23 cellular contexts compared by ENCODE assay signal in the genomic region with DNA sequence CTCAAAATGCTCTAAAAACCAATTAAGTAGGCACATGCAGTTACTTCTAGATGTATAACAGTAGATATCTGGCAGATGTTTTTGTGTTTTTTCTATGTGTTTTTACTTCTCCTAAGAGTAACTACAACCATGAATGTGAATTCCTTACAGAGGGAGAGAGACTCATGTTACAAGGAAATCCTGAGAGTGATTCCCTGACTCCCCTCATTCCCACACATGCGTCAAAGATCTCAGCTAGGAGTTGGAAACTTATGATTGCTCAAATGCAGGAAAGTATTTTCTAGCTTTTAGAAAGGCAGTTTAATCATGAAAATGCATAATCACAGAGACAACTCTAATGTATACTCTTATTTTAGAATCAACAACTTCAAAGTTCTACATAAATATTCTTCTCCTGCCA.
DNase-seq lines count a peak whose midpoint lies in the region; ATAC-seq and TF ChIP-seq lines count a peak whose summit lies in the region.
"Had no signal": no experiment of that assay in that cellular context is flagged by ENCODE, and none has a peak within 500 bp of the region (broad histone marks: within the 10 kb centered on the region; RNA-seq: fewer than 3 reads in every experiment).

No MANE protein-coding gene starts in this region.

- H3K36me3 Mint-ChIP-seq in nephron progenitor cell (ENCODE audit: low read depth) = peaks cover 25% of the 10 kb centered on the region
- H3K36me3 Mint-ChIP-seq in CD8-positive, alpha-beta T cell = peaks cover 34% of the 10 kb centered on the region

- H3K9ac ChIP-seq in mammary epithelial cell (ENCODE audit: insufficient read depth, low read length) = peak overlapping the region; percentile 28

- H3K36me3 ChIP-seq in mammary epithelial cell (ENCODE audit: insufficient read depth, low read length) (peaks cover 3% of the 10 kb centered on the region), breast epithelium (no peaks in the 10 kb centered on the region), vagina (peaks cover 0 to 70% of the 10 kb centered on the region in 2 donors)
- no peaks in the 10 kb centered on the region for H3K36me3 ChIP-seq in CD8-positive, alpha-beta T cell (ENCODE audit: insufficient read depth, low read length)

- H3K27me3 Mint-ChIP-seq in nephron progenitor cell (ENCODE audit: low read depth, poor library complexity) = no peaks in the 10 kb centered on the region
- H3K27me3 Mint-ChIP-seq in CD8-positive, alpha-beta T cell (ENCODE audit: low read depth) = no peaks in the 10 kb centered on the region

- H4K20me1 ChIP-seq in mammary epithelial cell (ENCODE audit: insufficient read depth, low read length) = no peaks in the 10 kb centered on the region

- TF ChIP-seq POLR2A in breast epithelium (IDR thresholded peaks at IDR 0.05) (no peak), vagina (IDR thresholded peaks at IDR 0.05) (no peak)

- no peak overlapping the region for H3K4me3 Mint-ChIP-seq in nephron progenitor cell
- no peak overlapping the region for H3K4me3 Mint-ChIP-seq in CD8-positive, alpha-beta T cell
- H3K4me3 Mint-ChIP-seq: CD14-positive monocyte had no signal

- BruUV-seq in mammary epithelial cell (replicated peaks; lab: Mats Ljungman, UMichigan) = no TSS peak

- CTCF ChIA-PET in mammary epithelial cell (lab: Charles Lee; ENCODE audit: low non-redundant PET) = no interaction called here
- CTCF ChIA-PET in CD8-positive, alpha-beta T cell (lab: Charles Lee) = no interaction called here

- WGBS in mammary epithelial cell (ENCODE audit: low coverage, missing lambda C conversion rate) = 84% methylated on average over 1 of the region's 1 CpG

- H3K27ac ChIP-seq in mammary epithelial cell (ENCODE audit: insufficient read depth, low read depth, low read length) = no peak overlapping the region
- H3K27ac ChIP-seq in breast epithelium = no peak overlapping the region
- H3K27ac ChIP-seq in vagina = peak overlapping the region; percentile 15
- no peak overlapping the region for H3K27ac ChIP-seq in CD8-positive, alpha-beta T cell (ENCODE audit: low read depth, low read length)
- H3K27ac ChIP-seq: 22Rv1 had no signal

- H3K9me3 ChIP-seq in mammary epithelial cell (replicated peaks; ENCODE audit: insufficient read depth, low read length) = no peaks in the 10 kb centered on the region
- no peaks in the 10 kb centered on the region for H3K9me3 ChIP-seq in breast epithelium
- no peaks in the 10 kb centered on the region for H3K9me3 ChIP-seq in vagina
- H3K9me3 ChIP-seq in CD8-positive, alpha-beta T cell (ENCODE audit: low read length) = no peaks in the 10 kb centered on the region

- intact Hi-C loops in mammary epithelial cell (cut with micrococcal nuclease) (no loop called here), breast epithelium (cut with DNase I; ENCODE audit: low total_unique reads) (no loop called here), vagina (cut with DNase I) (no loop called here)
- intact Hi-C loops in CD8-positive, alpha-beta T cell (cut with DNase I, micrococcal nuclease) = no loop called here

- H3K79me2 ChIP-seq in mammary epithelial cell (ENCODE audit: insufficient read depth, low read length) = no peaks in the 10 kb centered on the region

- peaks cover 9% of the 10 kb centered on the region for H3K4me1 Mint-ChIP-seq in nephron progenitor cell
- H3K4me1 Mint-ChIP-seq in CD8-positive, alpha-beta T cell (ENCODE audit: low read depth) = no peaks in the 10 kb centered on the region
- H3K4me1 Mint-ChIP-seq: CD14-positive monocyte had no signal

- in situ Hi-C loops in mammary epithelial cell (cut with MboI; ENCODE audit: low sequenced_read_pairs in 2 of 2) = no loop called here

- DNase-seq in mammary epithelial cell = no peak
- DNase-seq in breast epithelium (ENCODE audit: low spot score in 2 of 2) = no peak
- DNase-seq in fibroblast of pulmonary artery (ENCODE audit: low read depth) = peak; percentile 16
- no peak for DNase-seq in nephron progenitor cell
- no peak for DNase-seq in vagina (ENCODE audit: extremely low spot score in 2 of 2)
- no peak for DNase-seq in CD8-positive, alpha-beta T cell
- no peak for DNase-seq in activated CD8-positive, alpha-beta memory T cell treated with anti-CD3 and anti-CD28 coated beads, Interleukin-2, amount 50 U/mL, for 48 hours
- no peak for DNase-seq in GM20000 (ENCODE audit: low spot score)
- DNase-seq: AML-193; COR-L47; DMS153; EL; GOT3; KBM-7; NCI-H1105 treated with DMSO at 0.1 percent for 48 hours; NCI-H1694; NCI-H2081 treated with DMSO at 0.1 percent for 48 hours; NCI-H446 treated with DMSO at 0.1 percent for 48 hours; NK-92 treated with Interleukin-12 subunit alpha and Interleukin-12 subunit beta, amount 100 ng/mL, for 24 hours; Right ventricle myocardium superior had no signal

- no peaks in the 10 kb centered on the region for H3K9me3 Mint-ChIP-seq in nephron progenitor cell
- H3K9me3 Mint-ChIP-seq in CD8-positive, alpha-beta T cell = no peaks in the 10 kb centered on the region
- H3K9me3 Mint-ChIP-seq: CD14-positive monocyte had no signal

- TF ChIP-seq CTCF in mammary epithelial cell (conservative IDR thresholded peaks at IDR 0.05 in 1 of 2, IDR thresholded peaks at IDR 0.05 in 1 of 2; ENCODE audit: extremely low read depth in 1 of 2, insufficient read depth in 1 of 2, low read depth in 1 of 2, low read length in 2 of 2) (no peak), breast epithelium (IDR thresholded peaks at IDR 0.05) (no peak), fibroblast of pulmonary artery (IDR thresholded peaks at IDR 0.05; ENCODE audit: low read length, missing control alignments) (no peak), nephron progenitor cell (IDR thresholded peaks at IDR 0.05) (no peak), vagina (IDR thresholded peaks at IDR 0.05) (no peak), GM20000 (IDR thresholded peaks at IDR 0.05; ENCODE audit: extremely low read depth, missing control alignments) (no peak)
- TF ChIP-seq CTCF in CD8-positive, alpha-beta T cell (IDR thresholded peaks at IDR 0.05) = no peak

- H3K4me3 ChIP-seq in mammary epithelial cell (replicated peaks in 1 of 3; ENCODE audit: insufficient read depth in 1 of 3, low read depth in 2 of 3, low read length in 3 of 3) (no peak overlapping the region), breast epithelium (no peak overlapping the region), fibroblast of pulmonary artery (replicated peaks; ENCODE audit: low read depth, low read length) (no peak overlapping the region), vagina (no peak overlapping the region)
- no peak overlapping the region for H3K4me3 ChIP-seq in CD8-positive, alpha-beta T cell (ENCODE audit: low read depth, low read length)
- H3K4me3 ChIP-seq: GM12878 had no signal

- H3K27me3 ChIP-seq in mammary epithelial cell (ENCODE audit: insufficient read depth, low read length) (no peaks in the 10 kb centered on the region), breast epithelium (no peaks in the 10 kb centered on the region), vagina (no peaks in the 10 kb centered on the region)
- H3K27me3 ChIP-seq in CD8-positive, alpha-beta T cell (ENCODE audit: insufficient read depth, low read length) = no peaks in the 10 kb centered on the region

- H3K4me1 ChIP-seq in mammary epithelial cell (ENCODE audit: insufficient read depth, low read length) (no peaks in the 10 kb centered on the region), breast epithelium (no peaks in the 10 kb centered on the region), vagina (no peaks in the 10 kb centered on the region)
- H3K4me1 ChIP-seq in CD8-positive, alpha-beta T cell (ENCODE audit: insufficient read depth, low read length) = no peaks in the 10 kb centered on the region

- POLR2A ChIA-PET in CD8-positive, alpha-beta T cell (lab: Charles Lee) = no interaction called here

- dilution Hi-C loops in mammary epithelial cell (cut with HindIII; ENCODE audit: low sequenced_read_pairs) = no loop called here

- peak overlapping the region; percentile 95 for H3K27ac Mint-ChIP-seq in nephron progenitor cell
- H3K27ac Mint-ChIP-seq in CD8-positive, alpha-beta T cell = no peak overlapping the region
- H3K27ac Mint-ChIP-seq: CD14-positive monocyte had no signal

- no peak for ATAC-seq in CD8-positive, alpha-beta T cell
- ATAC-seq: GM12878 had no signal

- H3K4me2 ChIP-seq in mammary epithelial cell (ENCODE audit: insufficient read depth, low read depth, low read length) = no peak overlapping the region

- no peak overlapping the region for H2AFZ ChIP-seq in mammary epithelial cell (ENCODE audit: low read depth, low read length)
